In genomic region chr4:107114059-107114458, GRCh38 we compare ENCODE assay signal across 36 cellular contexts.
DNase-seq lines count a peak whose midpoint lies in the region; ATAC-seq, FAIRE-seq and TF ChIP-seq lines count a peak whose summit lies in the region.
"Had no signal": no experiment of that assay in that cellular context is flagged by ENCODE, and none has a peak within 500 bp of the region (broad histone marks: within the 10 kb centered on the region; RNA-seq: fewer than 3 reads in every experiment).

No MANE protein-coding gene starts in this region.

- no peak overlapping the region for H3K4me3 ChIP-seq in HepG2 (replicated peaks in 1 of 3; ENCODE audit: insufficient read depth in 1 of 3, low read depth in 2 of 3, low read length in 3 of 3)
- no peak overlapping the region for H3K4me3 ChIP-seq in right lobe of liver
- H3K4me3 ChIP-seq in GM12878: no peak overlapping the region
- no peak overlapping the region for H3K4me3 ChIP-seq in K562
- H3K4me3 ChIP-seq: A549; BLaER1; BLaER1 treated with 17β-estradiol and CSF1 and Interleukin-3, amounts not matched to agents 10 nM and 100 nM had no signal

- H3K4me2 ChIP-seq in HepG2 (ENCODE audit: low read depth, low read length): no peak overlapping the region
- no peak overlapping the region for H3K4me2 ChIP-seq in GM12878 (ENCODE audit: control insufficient read depth, insufficient read depth)
- no peak overlapping the region for H3K4me2 ChIP-seq in K562 (ENCODE audit: insufficient read depth, low read length)
- H3K4me2 ChIP-seq: A549; BLaER1; BLaER1 treated with 17β-estradiol and CSF1 and Interleukin-3, amounts not matched to agents 10 nM and 100 nM had no signal

- no peaks in the 10 kb centered on the region for H3K27me3 Mint-ChIP-seq in MCF 10A (ENCODE audit: insufficient read depth, unreplicated experiment)
- H3K27me3 Mint-ChIP-seq: B cell; CD4-positive, alpha-beta memory T cell; CD4-positive, alpha-beta T cell; CD4-positive, CD25-positive, alpha-beta regulatory T cell; CD8-positive, alpha-beta memory T cell had no signal

- ATAC-seq in HepG2 (no peak), right lobe of liver (no peak), GM12878 (no peak), K562 (no peak), GM18861 (IDR thresholded peaks at IDR 0.05; ENCODE audit: unreplicated experiment) (no peak)
- ATAC-seq: A549; CD8-positive, alpha-beta T cell had no signal

- 1% methylated on average over 2 of the region's 2 CpGs for WGBS in HepG2 (ENCODE audit: low lambda C conversion rate)
- WGBS in right lobe of liver (ENCODE audit: insufficient coverage, low coverage, low lambda C conversion rate, missing lambda C conversion rate): 56% methylated on average over 2 of the region's 2 CpGs
- WGBS in GM12878 (ENCODE audit: insufficient coverage, insufficient replicate concordance, low lambda C conversion rate, missing lambda C conversion rate): 30% methylated on average over 2 of the region's 2 CpGs
- WGBS in K562 (ENCODE audit: insufficient coverage, low coverage, missing lambda C conversion rate): 0% methylated on average over 2 of the region's 2 CpGs

- H3K9me3 ChIP-seq in HepG2 (ENCODE audit: low read length) (peaks cover 8% of the 10 kb centered on the region; the same call in 1 of the 2 replicates), right lobe of liver (no peaks in the 10 kb centered on the region), GM12878 (replicated peaks; ENCODE audit: control insufficient read depth, insufficient read depth, low read length) (no peaks in the 10 kb centered on the region), K562 (replicated peaks; ENCODE audit: control insufficient read depth, insufficient read depth, low read depth, low read length) (peaks cover 3% of the 10 kb centered on the region; the same call in 1 of the 2 replicates)
- H3K9me3 ChIP-seq: A549, BE2C, BLaER1, Caco-2 had no signal

- no peak overlapping the region for H3K27ac Mint-ChIP-seq in MCF 10A (ENCODE audit: low read depth, unreplicated experiment)
- H3K27ac Mint-ChIP-seq: B cell; CD14-positive monocyte; CD4-positive, alpha-beta memory T cell; CD4-positive, alpha-beta T cell; CD4-positive, CD25-positive, alpha-beta regulatory T cell; CD8-positive, alpha-beta memory T cell; CD8-positive, alpha-beta T cell had no signal

- H3K9me1 ChIP-seq in K562 (ENCODE audit: control insufficient read depth, insufficient read depth, low read length): no peaks in the 10 kb centered on the region

- H3K27me3 ChIP-seq in HepG2 (ENCODE audit: control insufficient read depth in 1 of 2, insufficient read depth in 2 of 2, low read length in 2 of 2) (no peaks in the 10 kb centered on the region; a peak in 1 of 5 replicates), right lobe of liver (no peaks in the 10 kb centered on the region), GM12878 (replicated peaks in 1 of 2; ENCODE audit: control insufficient read depth in 2 of 2, insufficient read depth in 2 of 2, low read length in 1 of 2) (no peaks in the 10 kb centered on the region), K562 (ENCODE audit: control insufficient read depth in 2 of 2, insufficient read depth in 2 of 2, low read length in 2 of 2) (no peaks in the 10 kb centered on the region)
- H3K27me3 ChIP-seq: BE2C; BLaER1; BLaER1 treated with 17β-estradiol and CSF1 and Interleukin-3, amounts not matched to agents 10 nM and 100 nM had no signal

- TF ChIP-seq CTCF in HepG2 (CRISPR knock-in tag; IDR thresholded peaks at IDR 0.05): no peak
- no peak for TF ChIP-seq CTCF in right lobe of liver (IDR thresholded peaks at IDR 0.05)
- TF ChIP-seq CTCF in GM12878 (IDR thresholded peaks at IDR 0.05 in 2 of 3, conservative IDR thresholded peaks at IDR 0.05 in 1 of 3; ENCODE audit: control insufficient read depth in 2 of 3, extremely low read depth in 1 of 3, insufficient read depth in 1 of 3, low read depth in 3 of 3, low read length in 3 of 3): no peak
- TF ChIP-seq CTCF in K562 (IDR thresholded peaks at IDR 0.05 in 2 of 3, conservative IDR thresholded peaks at IDR 0.05 in 1 of 3; ENCODE audit: insufficient read depth in 2 of 3, low read depth in 1 of 3, low read length in 3 of 3): no peak
- TF ChIP-seq CTCF in MCF 10A (IDR thresholded peaks at IDR 0.05; ENCODE audit: unreplicated experiment): no peak

- no peaks in the 10 kb centered on the region for H3K4me1 ChIP-seq in HepG2 (ENCODE audit: insufficient read depth, low read length)
- no peaks in the 10 kb centered on the region for H3K4me1 ChIP-seq in right lobe of liver
- no peaks in the 10 kb centered on the region for H3K4me1 ChIP-seq in GM12878 (ENCODE audit: control insufficient read depth, insufficient read depth, low read length)
- H3K4me1 ChIP-seq in K562 (replicated peaks in 1 of 2; ENCODE audit: control insufficient read depth in 2 of 2, insufficient read depth in 2 of 2, low read length in 2 of 2): no peaks in the 10 kb centered on the region
- H3K4me1 ChIP-seq: A549; BE2C; BLaER1; BLaER1 treated with 17β-estradiol and CSF1 and Interleukin-3, amounts not matched to agents 10 nM and 100 nM; Caco-2 had no signal

- intact Hi-C loops in HepG2 (cut with micrococcal nuclease; ENCODE audit: unreplicated experiment) (no loop called here), right lobe of liver (cut with DNase I) (no loop called here), GM12878 (cut with micrococcal nuclease; ENCODE audit: unreplicated experiment) (no loop called here), K562 (cut with micrococcal nuclease) (no loop called here), MCF 10A (cut with micrococcal nuclease) (no loop called here)

- no peaks in the 10 kb centered on the region for H3K36me3 ChIP-seq in HepG2 (replicated peaks in 1 of 2; ENCODE audit: control insufficient read depth in 1 of 2, insufficient read depth in 2 of 2, low read length in 2 of 2)
- H3K36me3 ChIP-seq in right lobe of liver: no peaks in the 10 kb centered on the region
- H3K36me3 ChIP-seq in GM12878 (ENCODE audit: control insufficient read depth in 2 of 2, insufficient read depth in 2 of 2, low read length in 1 of 2): no peaks in the 10 kb centered on the region
- H3K36me3 ChIP-seq in K562 (ENCODE audit: control insufficient read depth, insufficient read depth, low read length): no peaks in the 10 kb centered on the region
- H3K36me3 ChIP-seq: BE2C; BLaER1; BLaER1 treated with 17β-estradiol and CSF1 and Interleukin-3, amounts not matched to agents 10 nM and 100 nM had no signal

- H3K79me2 ChIP-seq in HepG2 (ENCODE audit: insufficient read depth, low read length) (no peaks in the 10 kb centered on the region), GM12878 (ENCODE audit: control insufficient read depth, insufficient read depth, low read length) (no peaks in the 10 kb centered on the region), K562 (ENCODE audit: control insufficient read depth, insufficient read depth, low read length) (no peaks in the 10 kb centered on the region)

- H3K9me3 Mint-ChIP-seq in MCF 10A (ENCODE audit: unreplicated experiment): peaks cover 19% of the 10 kb centered on the region

- H3K27ac ChIP-seq in HepG2 (ENCODE audit: extremely low read length, insufficient read depth, low read length) (no peak overlapping the region), right lobe of liver (no peak overlapping the region), GM12878 (ENCODE audit: control insufficient read depth, insufficient read depth) (no peak overlapping the region), K562 (ENCODE audit: extremely low read depth, low read depth, low read length) (no peak overlapping the region)
- H3K27ac ChIP-seq: 22Rv1; A549; BLaER1; BLaER1 treated with 17β-estradiol and CSF1 and Interleukin-3, amounts not matched to agents 10 nM and 100 nM; C4-2B had no signal

- in situ Hi-C loops in HepG2 (cut with HindIII; ENCODE audit: extremely low pct_ligation_motif_present, low pct_unique_long_range_greater_than_20kb): no loop called here
- in situ Hi-C loops in GM12878 (cut with MboI): no loop called here
- in situ Hi-C loops in K562 (cut with MboI): no loop called here

- SMC1A ChIA-PET in GM12878 (lab: Charles Lee; ENCODE audit: uncharacterized antibody, unreplicated experiment): no interaction called here

- TF ChIP-seq RAD21 in HepG2 (CRISPR knock-in tag; IDR thresholded peaks at IDR 0.05) (no peak), GM12878 (IDR thresholded peaks at IDR 0.05; ENCODE audit: insufficient read depth, low read depth, low read length) (no peak), K562 (CRISPR knock-in tag; conservative IDR thresholded peaks at IDR 0.05 in 1 of 2, IDR thresholded peaks at IDR 0.05 in 1 of 2) (no peak)

- POLR2A ChIA-PET in HepG2 (lab: Yijun Ruan, JAX): no interaction called here
- POLR2A ChIA-PET in GM12878 (lab: Charles Lee): no interaction called here
- POLR2A ChIA-PET in K562 (lab: Yijun Ruan, JAX): no interaction called here
- POLR2A ChIA-PET in MCF 10A (lab: Yijun Ruan, JAX): interaction anchor here (0.6 kb wide), 1 partner anchor 17 kb away, joined by 3 read pairs; no protein-coding TSS in a partner anchor

- H4K20me1 ChIP-seq in HepG2 (ENCODE audit: insufficient read depth, low read length) (no peaks in the 10 kb centered on the region), GM12878 (ENCODE audit: control insufficient read depth, insufficient read depth) (no peaks in the 10 kb centered on the region), K562 (replicated peaks; ENCODE audit: control insufficient read depth, insufficient read depth, low read length) (no peaks in the 10 kb centered on the region)
- H4K20me1 ChIP-seq: BLaER1; BLaER1 treated with 17β-estradiol and CSF1 and Interleukin-3, amounts not matched to agents 10 nM and 100 nM had no signal

- peaks cover 7% of the 10 kb centered on the region for H3K4me1 Mint-ChIP-seq in MCF 10A (ENCODE audit: insufficient read depth, unreplicated experiment)
- H3K4me1 Mint-ChIP-seq: B cell; CD14-positive monocyte; CD4-positive, alpha-beta memory T cell; CD4-positive, CD25-positive, alpha-beta regulatory T cell; CD8-positive, alpha-beta memory T cell had no signal

- no peak overlapping the region for H3K4me3 Mint-ChIP-seq in MCF 10A (ENCODE audit: unreplicated experiment)
- H3K4me3 Mint-ChIP-seq: B cell; CD14-positive monocyte; CD4-positive, alpha-beta memory T cell; CD4-positive, alpha-beta T cell; CD4-positive, CD25-positive, alpha-beta regulatory T cell; CD8-positive, alpha-beta memory T cell; CD8-positive, alpha-beta T cell had no signal

- CTCF ChIA-PET in HepG2 (lab: Yijun Ruan, JAX; ENCODE audit: low intra/inter-chr PET ratio, low total read pairs): no interaction called here
- CTCF ChIA-PET in GM12878 (lab: Yijun Ruan, JAX): no interaction called here
- CTCF ChIA-PET in K562 (lab: Yijun Ruan, JAX; ENCODE audit: low intra/inter-chr PET ratio): no interaction called here
- CTCF ChIA-PET in MCF 10A (lab: Yijun Ruan, JAX): interaction anchor here (1.3 kb wide), 1 partner anchor 23 kb away, joined by 5 read pairs; no protein-coding TSS in a partner anchor

- no peak overlapping the region for H3K9ac ChIP-seq in HepG2 (ENCODE audit: insufficient read depth, low read depth, low read length)
- H3K9ac ChIP-seq in GM12878 (ENCODE audit: control insufficient read depth, insufficient read depth, low read length): no peak overlapping the region
- no peak overlapping the region for H3K9ac ChIP-seq in K562 (ENCODE audit: insufficient read depth in 1 of 2, low read depth in 2 of 2, low read length in 2 of 2)
- H3K9ac ChIP-seq: BLaER1; BLaER1 treated with 17β-estradiol and CSF1 and Interleukin-3, amounts not matched to agents 10 nM and 100 nM had no signal

- FAIRE-seq in HepG2 (lab: Jason Lieb, UNC) (no peak), GM12878 (lab: Jason Lieb, UNC) (no peak), K562 (lab: Jason Lieb, UNC) (no peak), colon (lab: Jason Lieb, UNC) (peak; percentile 55)
- FAIRE-seq: A549, D721Med had no signal

- no peaks in the 10 kb centered on the region for H3K36me3 Mint-ChIP-seq in MCF 10A (ENCODE audit: insufficient read depth, unreplicated experiment)
- H3K36me3 Mint-ChIP-seq: CD14-positive monocyte; CD4-positive, alpha-beta memory T cell; CD4-positive, CD25-positive, alpha-beta regulatory T cell; CD8-positive, alpha-beta memory T cell; CD8-positive, alpha-beta T cell had no signal

- DNase-seq in HepG2 (ENCODE audit: low spot score) (no peak), right lobe of liver (no peak), GM12878 (ENCODE audit: low read depth, low spot score) (no peak), K562 (ENCODE audit: extremely low read depth in 1 of 4, low spot score in 3 of 4) (no peak), NCI-H2196 (lab: John Stamatoyannopoulos, UW; ENCODE audit: unreplicated experiment) (no peak), MCF 10A (ENCODE audit: unreplicated experiment) (no peak)
- DNase-seq: 8988T; ACHN; AML-193; BE2C; C1 segment of cervical spinal cord; Caco-2; Calu3; CD4-positive, alpha-beta memory T cell; CD4-positive, alpha-beta T cell; CD4-positive, CD25-positive, alpha-beta regulatory T cell; CD8-positive, alpha-beta memory T cell; CD8-positive, alpha-beta T cell; COR-L47; DMS 273 treated with DMSO at 0.1 percent for 48 hours; DMS153; DMS53; DMS79; DMS79 treated with DMSO at 0.1 percent for 48 hours; DND-41; EL had no signal

- RAD21 ChIA-PET in GM12878 (lab: Charles Lee; ENCODE audit: unreplicated experiment): no interaction called here

- TF ChIP-seq EP300 in HepG2 (IDR thresholded peaks at IDR 0.05; ENCODE audit: low read depth in 2 of 2, low read length in 2 of 2) (no peak), HepG2 (CRISPR knock-in tag; IDR thresholded peaks at IDR 0.05; ENCODE audit: borderline replicate concordance) (no peak), GM12878 (IDR thresholded peaks at IDR 0.05; ENCODE audit: borderline replicate concordance in 1 of 2, control insufficient read depth in 1 of 2, low read depth in 2 of 2, low read length in 2 of 2) (no peak), K562 (IDR thresholded peaks at IDR 0.05; ENCODE audit: low read length) (no peak)

- BruUV-seq in HepG2 (replicated peaks; lab: Mats Ljungman, UMichigan) (no TSS peak), GM12878 (replicated peaks; lab: Mats Ljungman, UMichigan) (no TSS peak), K562 (replicated peaks; lab: Mats Ljungman, UMichigan) (no TSS peak), MCF 10A (replicated peaks; lab: Mats Ljungman, UMichigan) (no TSS peak)

- TF ChIP-seq POLR2A in HepG2 (IDR thresholded peaks at IDR 0.05; ENCODE audit: insufficient read depth in 1 of 2, low read depth in 2 of 2, low read length in 2 of 2): no peak
- TF ChIP-seq POLR2A in right lobe of liver (IDR thresholded peaks at IDR 0.05): no peak
- TF ChIP-seq POLR2A in GM12878 (IDR thresholded peaks at IDR 0.05; ENCODE audit: low read depth, low read length): no peak
- no peak for TF ChIP-seq POLR2A in K562 (conservative IDR thresholded peaks at IDR 0.05)

- H2AFZ ChIP-seq in HepG2 (ENCODE audit: low read length) (no peak overlapping the region), GM12878 (ENCODE audit: control insufficient read depth, low read depth, low read length) (no peak overlapping the region), K562 (ENCODE audit: low read depth, low read length) (no peak overlapping the region)

Comparison
In these comparisons a context has a peak if more than half of its experiments do, and no peak if none do; other contexts are left out.
1. Of the 241 proteins assayed by ChIP-seq in both HepG2 and K562: peak only in HepG2: none; only in K562: TFE3; in both: RAD51; in neither: 239.